In genomic region chr6:30571085-30572077, GRCh38 we compare ENCODE assay signal across 8 cellular contexts. TPM values are rescaled to one million over a fixed set of nuclear protein-coding genes. Genes with fewer than 3 reads are reported as not detected.
A peak's percentile ranks its signal among the peaks of the same experiment; 100 is the strongest.
DNase-seq lines count a peak whose midpoint lies in the region; ATAC-seq and TF ChIP-seq lines count a peak whose summit lies in the region.

ABCF1 (plus strand) TSS chr6:30571442; CDS start chr6:30571488, 46 bp downstream.

- peak within 1 kb of the TSS; percentile 98 for H3K4me3 Mint-ChIP-seq in T-helper 2 cell treated with Interferon-gamma antibody and Interleukin-4, amounts not matched to agents 5 μg/mL and 100 μg/mL, for 36 hours

- DNase-seq in NCI-H1930 (lab: John Stamatoyannopoulos, UW): peak; percentile 93 to 97
- DNase-seq in T-helper 2 cell treated with Interferon-gamma antibody and Interleukin-4, amounts not matched to agents 5 μg/mL and 100 μg/mL, for 36 hours (ENCODE audit: low spot score): peak; percentile 100
- peak; percentile 89 to 99 for DNase-seq in ascending aorta (ENCODE audit: low spot score in 2 of 2)
- peak; percentile 98 for DNase-seq in right atrium auricular region (ENCODE audit: low spot score)
- peak; percentile 89 for DNase-seq in pulmonary artery endothelial cell (ENCODE audit: low read depth, low spot score)
- peak; percentile 97 to 99 for DNase-seq in uterus

- peaks cover 22% of the 10 kb centered on the region for H3K36me3 Mint-ChIP-seq in T-helper 2 cell treated with Interferon-gamma antibody and Interleukin-4, amounts not matched to agents 5 μg/mL and 100 μg/mL, for 36 hours (ENCODE audit: low read depth)

- no peaks in the 10 kb centered on the region for H3K27me3 Mint-ChIP-seq in T-helper 2 cell treated with Interferon-gamma antibody and Interleukin-4, amounts not matched to agents 5 μg/mL and 100 μg/mL, for 36 hours (ENCODE audit: low read depth)

- H3K4me1 Mint-ChIP-seq in T-helper 2 cell treated with Interferon-gamma antibody and Interleukin-4, amounts not matched to agents 5 μg/mL and 100 μg/mL, for 36 hours (ENCODE audit: low read depth): peaks cover 46% of the 10 kb centered on the region

- peak; percentile 81 to 94 for TF ChIP-seq POLR2A in uterus (IDR thresholded peaks at IDR 0.05)

- H3K27ac Mint-ChIP-seq in T-helper 2 cell treated with Interferon-gamma antibody and Interleukin-4, amounts not matched to agents 5 μg/mL and 100 μg/mL, for 36 hours: peak within 1 kb of the TSS; percentile 99

- H3K4me1 ChIP-seq in ascending aorta (peaks cover 9 to 19% of the 10 kb centered on the region in 2 donors), right atrium auricular region (peaks cover 0 to 30% of the 10 kb centered on the region in 2 donors), uterus (peaks cover 4 to 8% of the 10 kb centered on the region in 2 donors)

- H3K36me3 ChIP-seq in ascending aorta (no peaks in the 10 kb centered on the region), right atrium auricular region (no peaks in the 10 kb centered on the region), uterus (no peaks in the 10 kb centered on the region)

- H3K27ac ChIP-seq in ascending aorta: peak within 1 kb of the TSS; percentile 89 to 92
- peak within 1 kb of the TSS; percentile 81 to 96 for H3K27ac ChIP-seq in right atrium auricular region
- H3K27ac ChIP-seq in uterus: peak within 1 kb of the TSS; percentile 91 to 93

- intact Hi-C loops in ascending aorta (cut with DNase I): loop anchor here (1.0 to 2.0 kb wide), 2 partner anchors 14 to 43 kb away; partner anchors contain the start of gene PRR3
- intact Hi-C loops in uterus (cut with DNase I; ENCODE audit: low total_unique reads): no loop called here

- TF ChIP-seq CTCF in ascending aorta (IDR thresholded peaks at IDR 0.05) (no peak), right atrium auricular region (IDR thresholded peaks at IDR 0.05) (no peak), uterus (IDR thresholded peaks at IDR 0.05) (peak in 1 of 4 experiments; percentile 6)

- H3K9me3 Mint-ChIP-seq in T-helper 2 cell treated with Interferon-gamma antibody and Interleukin-4, amounts not matched to agents 5 μg/mL and 100 μg/mL, for 36 hours: no peaks in the 10 kb centered on the region

- H3K9me3 ChIP-seq in ascending aorta (no peaks in the 10 kb centered on the region), right atrium auricular region (no peaks in the 10 kb centered on the region), uterus (no peaks in the 10 kb centered on the region)

- peak; percentile 93 for ATAC-seq in GM18502 (IDR thresholded peaks at IDR 0.05; ENCODE audit: poor library complexity, unreplicated experiment)
- ATAC-seq in HG02970 (IDR thresholded peaks at IDR 0.05; ENCODE audit: low FRiP score, unreplicated experiment): peak; percentile 94

- H3K27me3 ChIP-seq in ascending aorta (no peaks in the 10 kb centered on the region), right atrium auricular region (no peaks in the 10 kb centered on the region), uterus (no peaks in the 10 kb centered on the region)

- H3K4me3 ChIP-seq in ascending aorta (peak within 1 kb of the TSS; percentile 72 to 91), right atrium auricular region (peak within 1 kb of the TSS; percentile 53 to 67), uterus (peak within 1 kb of the TSS; percentile 60 to 74)

RNA-seq across cellular contexts. Expression of gene ABCF1, which starts in this region (rescaled TPM):
- total RNA-seq in ascending aorta: 36.6 TPM
- 10 to 100 TPM; 33.9 to 41.3 TPM for total RNA-seq in right atrium auricular region
- total RNA-seq in pulmonary artery endothelial cell: 53.0 and 67.9 TPM in 2 replicates
- 10 to 100 TPM; 17.4 to 48.6 (median 28.9) TPM for total RNA-seq in uterus

Comparison
In these comparisons a context has a peak if more than half of its experiments do, and no peak if none do; other contexts are left out.
1. Peak in every context shown above with its lines: DNase-seq, ATAC-seq, H3K4me3 ChIP-seq and H3K27ac ChIP-seq.